In genomic region chr15:74134387-74135027, GRCh38 we compare ENCODE assay signal across 8 cellular contexts. TPM values are rescaled to one million over a fixed set of nuclear protein-coding genes. Genes with fewer than 3 reads are reported as not detected.
DNase-seq lines count a peak whose midpoint lies in the region; ATAC-seq and TF ChIP-seq lines count a peak whose summit lies in the region.

No MANE protein-coding gene starts in this region.

- H3K27me3 ChIP-seq in DND-41 (ENCODE audit: insufficient read depth, low read length, poor library complexity) (no peaks in the 10 kb centered on the region), PC-3 (ENCODE audit: low read length) (peaks cover 26% of the 10 kb centered on the region), parathyroid adenoma (ENCODE audit: control insufficient read depth, insufficient read depth, low read length) (peaks cover 3% of the 10 kb centered on the region)

- CTCF ChIA-PET in PC-3 (lab: Charles Lee) = interaction anchor here (1.3 kb wide), 1 partner anchor 173 kb away, joined by 4 read pairs; no protein-coding TSS in a partner anchor

- DNase-seq in DND-41 (no peak), PC-3 (no peak), fibroblast of pulmonary artery (ENCODE audit: low read depth) (no peak), globus pallidus (ENCODE audit: low spot score) (no peak), NCI-H1436 treated with DMSO at 0.1 percent for 48 hours (lab: John Stamatoyannopoulos, UW) (no peak), NCI-H1930 (lab: John Stamatoyannopoulos, UW) (no peak)

- H2AFZ ChIP-seq in DND-41 (ENCODE audit: low read depth, low read length) (no peak overlapping the region), PC-3 (ENCODE audit: low read length) (no peak overlapping the region), parathyroid adenoma (no peak overlapping the region)

- H3K79me2 ChIP-seq in DND-41 (ENCODE audit: insufficient read depth, low read length) (no peaks in the 10 kb centered on the region), PC-3 (ENCODE audit: low read length) (no peaks in the 10 kb centered on the region), parathyroid adenoma (no peaks in the 10 kb centered on the region)

- H3K4me3 ChIP-seq in DND-41 (ENCODE audit: low read depth in 1 of 2, low read length in 2 of 2) (no peak overlapping the region), PC-3 (ENCODE audit: low read length) (no peak overlapping the region), fibroblast of pulmonary artery (replicated peaks; ENCODE audit: low read depth, low read length) (no peak overlapping the region), parathyroid adenoma (ENCODE audit: low read depth, low read length) (no peak overlapping the region)

- no peaks in the 10 kb centered on the region for H3K9me2 ChIP-seq in PC-3 (replicated peaks; ENCODE audit: low read length)

- H3K36me3 ChIP-seq in DND-41 (ENCODE audit: insufficient read depth, low read length) = no peaks in the 10 kb centered on the region
- no peaks in the 10 kb centered on the region for H3K36me3 ChIP-seq in PC-3 (ENCODE audit: low read depth, low read length)
- H3K36me3 ChIP-seq in parathyroid adenoma (ENCODE audit: control insufficient read depth, insufficient read depth, low read length) = no peaks in the 10 kb centered on the region

- ATAC-seq in DND-41 (ENCODE audit: insufficient read depth, low read depth) (no peak), PC-3 (no peak), GM19397 (IDR thresholded peaks at IDR 0.05; ENCODE audit: unreplicated experiment) (no peak)

- H3K27ac ChIP-seq in DND-41 (ENCODE audit: low read length) = no peak overlapping the region
- no peak overlapping the region for H3K27ac ChIP-seq in PC-3 (ENCODE audit: low read length)
- no peak overlapping the region for H3K27ac ChIP-seq in parathyroid adenoma

- H3K4me2 ChIP-seq in DND-41 (ENCODE audit: insufficient read depth, low read length) (no peak overlapping the region), PC-3 (ENCODE audit: low read length) (no peak overlapping the region), parathyroid adenoma (ENCODE audit: low read length) (no peak overlapping the region)

- POLR2A ChIA-PET in PC-3 (lab: Charles Lee; ENCODE audit: unreplicated experiment) = no interaction called here

- TF ChIP-seq CTCF in DND-41 (IDR thresholded peaks at IDR 0.05; ENCODE audit: borderline replicate concordance, extremely low read depth, low read length, poor library complexity, severe bottlenecking) (peak; percentile 4), PC-3 (conservative IDR thresholded peaks at IDR 0.05; ENCODE audit: low read depth, low read length) (peak; percentile 57), fibroblast of pulmonary artery (IDR thresholded peaks at IDR 0.05; ENCODE audit: low read length, missing control alignments) (peak; percentile 12), parathyroid adenoma (IDR thresholded peaks at IDR 0.05) (peak; percentile 7)

- H3K9ac ChIP-seq in DND-41 (ENCODE audit: low read depth, low read length) (no peak overlapping the region), PC-3 (ENCODE audit: low read length) (no peak overlapping the region), parathyroid adenoma (no peak overlapping the region)

- no peaks in the 10 kb centered on the region for H4K20me1 ChIP-seq in DND-41 (ENCODE audit: insufficient read depth, low read length)
- H4K20me1 ChIP-seq in PC-3 (ENCODE audit: low read length) = no peaks in the 10 kb centered on the region

- H3K4me1 ChIP-seq in DND-41 (ENCODE audit: insufficient read depth, low read length) (no peaks in the 10 kb centered on the region), PC-3 (ENCODE audit: insufficient read depth, low read length) (peaks cover 14% of the 10 kb centered on the region; the same call in 1 of the 2 replicates), parathyroid adenoma (no peaks in the 10 kb centered on the region)

- H3K9me3 ChIP-seq in DND-41 (ENCODE audit: insufficient read depth, low read length, severe bottlenecking) (no peaks in the 10 kb centered on the region), PC-3 (ENCODE audit: low read length) (no peaks in the 10 kb centered on the region), parathyroid adenoma (ENCODE audit: control insufficient read depth, low read length) (no peaks in the 10 kb centered on the region)

- intact Hi-C loops in PC-3 (cut with micrococcal nuclease) = no loop called here

- BruUV-seq in PC-3 (replicated peaks; lab: Mats Ljungman, UMichigan) = no TSS peak

- H3F3A ChIP-seq in PC-3 (ENCODE audit: low read length, unreplicated experiment) = no peaks in the 10 kb centered on the region

RNA-seq across cellular contexts. Expression of gene ISLR2, which starts 4.1 kb away (rescaled TPM):
- 0.22 TPM in 1 of 2 replicates, not detected in the other for total RNA-seq in PC-3 (2014; rRNA removed)

RNA-seq across cellular contexts. Expression of gene ISLR, which starts 39.0 kb away (rescaled TPM):
- total RNA-seq in PC-3 (2014; rRNA removed) = not detected in 2 replicates

RNA-seq across cellular contexts. Expression of gene GOLGA6A, which starts 52.2 kb away (rescaled TPM):
- not detected in 2 replicates for total RNA-seq in PC-3 (2014; rRNA removed)

Comparison
In these comparisons a context has a peak if more than half of its experiments do, and no peak if none do; other contexts are left out.
1. CTCF ChIP-seq: peak in every context shown above with its lines; median percentile 57 in PC-3; 12 in fibroblast of pulmonary artery; 7 in parathyroid adenoma; 4 in DND-41.